ENCODE assay signal across 22 cellular contexts in the genomic region with DNA sequence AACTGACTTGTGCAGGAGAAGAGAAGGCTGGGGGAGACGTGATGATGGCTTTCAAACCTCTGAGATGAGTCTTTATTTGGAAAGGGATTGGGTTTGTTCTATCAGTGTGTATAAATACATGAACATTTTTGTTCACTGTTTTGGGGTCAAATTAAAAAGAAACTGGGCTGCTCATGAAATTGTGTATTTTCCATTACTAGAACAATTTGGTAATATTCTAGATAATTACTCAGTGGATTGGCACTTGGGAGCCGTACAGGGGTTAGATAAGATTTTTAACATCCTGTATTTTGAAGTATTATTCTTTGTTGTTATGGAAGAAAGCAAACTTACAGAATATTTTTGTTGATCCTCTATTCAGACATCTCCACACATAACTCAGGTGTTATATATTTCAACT.
DNase-seq lines count a peak whose midpoint lies in the region; ATAC-seq and TF ChIP-seq lines count a peak whose summit lies in the region.
"Had no signal": no experiment of that assay in that cellular context is flagged by ENCODE, and none has a peak within 500 bp of the region (broad histone marks: within the 10 kb centered on the region; RNA-seq: fewer than 3 reads in every experiment).

No MANE protein-coding gene starts in this region.

- intact Hi-C loops in lower lobe of right lung (cut with DNase I) = no loop called here
- intact Hi-C loops in upper lobe of right lung (cut with DNase I) = no loop called here

- H3K4me2 ChIP-seq in smooth muscle cell = no peak overlapping the region

- H3K4me1 ChIP-seq in lower lobe of right lung = peaks cover 5% of the 10 kb centered on the region
- H3K4me1 ChIP-seq in upper lobe of right lung = no peaks in the 10 kb centered on the region
- no peaks in the 10 kb centered on the region for H3K4me1 ChIP-seq in smooth muscle cell (ENCODE audit: low read depth)
- H3K4me1 ChIP-seq: SJSA1 had no signal

- H3K27ac Mint-ChIP-seq in T-helper 17 cell = no peak overlapping the region
- H3K27ac Mint-ChIP-seq: CD8-positive, alpha-beta T cell had no signal

- H3K27me3 Mint-ChIP-seq in T-helper 17 cell = no peaks in the 10 kb centered on the region

- DNase-seq in NCI-H2029 treated with DMSO at 0.1 percent for 48 hours (lab: John Stamatoyannopoulos, UW) (peak; percentile 12), NCI-H2029 (lab: John Stamatoyannopoulos, UW) (no peak), cardiac fibroblast (ENCODE audit: low read depth in 2 of 2) (peak; percentile 12 to 52), lower lobe of right lung (no peak), upper lobe of right lung (no peak), smooth muscle cell (lab: John Stamatoyannopoulos, UW; ENCODE audit: unreplicated experiment) (no peak), T-helper 17 cell (no peak)
- DNase-seq: C1 segment of cervical spinal cord; CD8-positive, alpha-beta T cell; KBM-7; MM.1S; NCI-H1048; NCI-H1417 treated with DMSO at 0.1 percent for 48 hours; NCI-H187; NCI-H2227 treated with DMSO at 0.1 percent for 48 hours; NCI-H524; NCI-H774 had no signal

- no peak overlapping the region for H3K4me3 Mint-ChIP-seq in T-helper 17 cell
- H3K4me3 Mint-ChIP-seq: CD8-positive, alpha-beta T cell had no signal

- no peaks in the 10 kb centered on the region for H3K79me2 ChIP-seq in smooth muscle cell (ENCODE audit: low read depth)

- H3K9ac ChIP-seq in smooth muscle cell (ENCODE audit: low read depth) = no peak overlapping the region

- H3K9me3 ChIP-seq in lower lobe of right lung (no peaks in the 10 kb centered on the region), upper lobe of right lung (no peaks in the 10 kb centered on the region), smooth muscle cell (replicated peaks; ENCODE audit: low read depth) (no peaks in the 10 kb centered on the region), T-helper 17 cell (ENCODE audit: control insufficient read depth, low read length, poor library complexity, severe bottlenecking) (no peaks in the 10 kb centered on the region)
- H3K9me3 ChIP-seq: SJSA1 had no signal

- WGBS in smooth muscle cell (ENCODE audit: low lambda C conversion rate) = 88% methylated on average over 2 of the region's 2 CpGs

- no peaks in the 10 kb centered on the region for H3F3A ChIP-seq in smooth muscle cell (ENCODE audit: low read depth)

- no peak overlapping the region for H3K4me3 ChIP-seq in cardiac fibroblast (replicated peaks in 1 of 2; ENCODE audit: low read depth in 2 of 2, low read length in 2 of 2)
- H3K4me3 ChIP-seq in lower lobe of right lung = no peak overlapping the region
- no peak overlapping the region for H3K4me3 ChIP-seq in upper lobe of right lung
- H3K4me3 ChIP-seq in smooth muscle cell = no peak overlapping the region
- H3K4me3 ChIP-seq: SJSA1 had no signal

- no peaks in the 10 kb centered on the region for H3K4me1 Mint-ChIP-seq in T-helper 17 cell

- H3K27me3 ChIP-seq in lower lobe of right lung (ENCODE audit: low read depth) (no peaks in the 10 kb centered on the region), upper lobe of right lung (no peaks in the 10 kb centered on the region), smooth muscle cell (ENCODE audit: low read depth) (no peaks in the 10 kb centered on the region)
- H3K27me3 ChIP-seq: SJSA1 had no signal

- no peaks in the 10 kb centered on the region for H3K36me3 ChIP-seq in lower lobe of right lung
- no peaks in the 10 kb centered on the region for H3K36me3 ChIP-seq in upper lobe of right lung
- H3K36me3 ChIP-seq in smooth muscle cell (ENCODE audit: low read depth) = no peaks in the 10 kb centered on the region
- H3K36me3 ChIP-seq: SJSA1 had no signal

- no peaks in the 10 kb centered on the region for H3K36me3 Mint-ChIP-seq in T-helper 17 cell (ENCODE audit: low read depth)
- H3K36me3 Mint-ChIP-seq: CD8-positive, alpha-beta T cell had no signal

- no peaks in the 10 kb centered on the region for H4K20me1 ChIP-seq in smooth muscle cell (ENCODE audit: low read depth)

- ATAC-seq in lower lobe of right lung (no peak), upper lobe of right lung (no peak), HG03457 (IDR thresholded peaks at IDR 0.05; ENCODE audit: unreplicated experiment) (no peak), T-helper 17 cell (no peak)
- ATAC-seq: CD8-positive, alpha-beta T cell; HCT116; Panc1 had no signal

- H2AFZ ChIP-seq in smooth muscle cell (ENCODE audit: low read depth) = no peak overlapping the region

- no peak for TF ChIP-seq CTCF in cardiac fibroblast (IDR thresholded peaks at IDR 0.05; ENCODE audit: low read depth, low read length)
- no peak for TF ChIP-seq CTCF in lower lobe of right lung (IDR thresholded peaks at IDR 0.05)
- no peak for TF ChIP-seq CTCF in upper lobe of right lung (IDR thresholded peaks at IDR 0.05)
- no peak for TF ChIP-seq CTCF in smooth muscle cell (IDR thresholded peaks at IDR 0.05; ENCODE audit: borderline replicate concordance, insufficient read depth, poor library complexity, severe bottlenecking)

- peak overlapping the region; percentile 20 for H3K27ac ChIP-seq in lower lobe of right lung
- peak overlapping the region; percentile 52 for H3K27ac ChIP-seq in upper lobe of right lung
- no peak overlapping the region for H3K27ac ChIP-seq in smooth muscle cell (ENCODE audit: low read depth)
- H3K27ac ChIP-seq: 22Rv1, SJSA1 had no signal

Comparison
In these comparisons a context has a peak if more than half of its experiments do, and no peak if none do; other contexts are left out.
1. DNase-seq: peak in NCI-H2029 treated with DMSO at 0.1 percent for 48 hours (single experiment) and cardiac fibroblast (2 of 2); none in NCI-H2029 (single experiment), lower lobe of right lung (single experiment), upper lobe of right lung (single experiment), smooth muscle cell (single experiment) and T-helper 17 cell (0 of 3).